14 cellular contexts compared by ENCODE assay signal in genomic region chr3:143134446-143134845, GRCh38. TPM values are rescaled to one million over a fixed set of nuclear protein-coding genes. Genes with fewer than 3 reads are reported as not detected.
DNase-seq lines count a peak whose midpoint lies in the region; ATAC-seq and TF ChIP-seq lines count a peak whose summit lies in the region.
"Had no signal": no experiment of that assay in that cellular context is flagged by ENCODE, and none has a peak within 500 bp of the region (broad histone marks: within the 10 kb centered on the region; RNA-seq: fewer than 3 reads in every experiment).

No MANE protein-coding gene starts in this region.

- H3F3A ChIP-seq in smooth muscle cell (ENCODE audit: low read depth): peaks cover 8% of the 10 kb centered on the region

- peak overlapping the region; percentile 72 for H3K4me2 ChIP-seq in smooth muscle cell
- H3K4me2 ChIP-seq: A549 had no signal

- H3K27me3 ChIP-seq in RWPE2 (ENCODE audit: insufficient read depth, poor library complexity, severe bottlenecking): no peaks in the 10 kb centered on the region
- no peaks in the 10 kb centered on the region for H3K27me3 ChIP-seq in smooth muscle cell (ENCODE audit: low read depth)
- H3K27me3 ChIP-seq: cardiac muscle cell had no signal

- H3K4me1 ChIP-seq in RWPE2 (ENCODE audit: insufficient read depth, poor library complexity, severe bottlenecking) (peaks cover 16% of the 10 kb centered on the region), smooth muscle cell (ENCODE audit: low read depth) (peaks cover 4% of the 10 kb centered on the region)
- H3K4me1 ChIP-seq: A549, tibial nerve had no signal

- no peaks in the 10 kb centered on the region for H3K36me3 ChIP-seq in RWPE2 (ENCODE audit: low read depth)
- no peaks in the 10 kb centered on the region for H3K36me3 ChIP-seq in smooth muscle cell (ENCODE audit: low read depth)
- H3K36me3 ChIP-seq: cardiac muscle cell, tibial nerve had no signal

- no peak overlapping the region for H2AFZ ChIP-seq in smooth muscle cell (ENCODE audit: low read depth)

- TF ChIP-seq CTCF in RWPE2 (IDR thresholded peaks at IDR 0.05; ENCODE audit: poor library complexity, severe bottlenecking) (no peak), smooth muscle cell (IDR thresholded peaks at IDR 0.05; ENCODE audit: borderline replicate concordance, insufficient read depth, poor library complexity, severe bottlenecking) (no peak)

- H3K9me3 ChIP-seq in RWPE2 (ENCODE audit: severe bottlenecking): no peaks in the 10 kb centered on the region
- no peaks in the 10 kb centered on the region for H3K9me3 ChIP-seq in smooth muscle cell (replicated peaks; ENCODE audit: low read depth)
- H3K9me3 ChIP-seq: A549, tibial nerve had no signal

- no peaks in the 10 kb centered on the region for H3K79me2 ChIP-seq in smooth muscle cell (ENCODE audit: low read depth)

- no peak overlapping the region for H3K9ac ChIP-seq in smooth muscle cell (ENCODE audit: low read depth)

- no peaks in the 10 kb centered on the region for H4K20me1 ChIP-seq in smooth muscle cell (ENCODE audit: low read depth)

- H3K27ac ChIP-seq in RWPE2 (ENCODE audit: poor library complexity, severe bottlenecking) (peak overlapping the region; percentile 54), smooth muscle cell (ENCODE audit: low read depth) (peak overlapping the region; percentile 73)
- H3K27ac ChIP-seq: A549, cardiac muscle cell, tibial nerve had no signal

- no peak overlapping the region for H3K4me3 ChIP-seq in RWPE2 (ENCODE audit: severe bottlenecking)
- no peak overlapping the region for H3K4me3 ChIP-seq in smooth muscle cell
- H3K4me3 ChIP-seq: A549, cardiac muscle cell, tibial nerve had no signal

- peak; percentile 17 for DNase-seq in NCI-H1436 (lab: John Stamatoyannopoulos, UW)
- DNase-seq in NCI-H1436 treated with DMSO at 0.1 percent for 48 hours (lab: John Stamatoyannopoulos, UW): no peak
- DNase-seq in NCI-H1694 treated with DMSO at 0.1 percent for 48 hours (lab: John Stamatoyannopoulos, UW): peak; percentile 45
- DNase-seq in RWPE2 (ENCODE audit: low spot score): no peak
- DNase-seq in smooth muscle cell (lab: John Stamatoyannopoulos, UW; ENCODE audit: unreplicated experiment): no peak
- no peak for DNase-seq in iPS-NIHi11 (ENCODE audit: low spot score)
- DNase-seq: activated CD4-positive, alpha-beta T cell treated with anti-CD3 and anti-CD28 coated beads, Interleukin-2, amount 50 U/mL, for 48 hours; activated gamma-delta T cell treated with Interleukin-2 at 50 U/mL for 16 hours; stimulated activated CD4-positive, alpha-beta T cell treated with anti-CD3 and anti-CD28 coated beads, Interleukin-12 subunit alpha, Interleukin-12 subunit beta, amount 100 ng/mL, for 4 hours had no signal

- no peak for ATAC-seq in RWPE2 (ENCODE audit: low read depth)
- ATAC-seq in GM21390 (IDR thresholded peaks at IDR 0.05; ENCODE audit: unreplicated experiment): no peak
- ATAC-seq in HG02938 (IDR thresholded peaks at IDR 0.05; ENCODE audit: unreplicated experiment): no peak

RNA-seq across cellular contexts. Expression of gene CHST2, which starts 14.9 kb away (rescaled TPM):
- 14.5 and 16.0 TPM in 2 replicates for total RNA-seq in smooth muscle cell
- 10.4 and 12.6 TPM in 2 replicates for polyA plus RNA-seq in smooth muscle cell

Comparison
In these comparisons a context has a peak if more than half of its experiments do, and no peak if none do; other contexts are left out.
1. DNase-seq: peak in NCI-H1436 (single experiment) and NCI-H1694 treated with DMSO at 0.1 percent for 48 hours (single experiment); none in NCI-H1436 treated with DMSO at 0.1 percent for 48 hours (single experiment), RWPE2 (single experiment), smooth muscle cell (single experiment) and iPS-NIHi11 (single experiment).